17 cellular contexts compared by ENCODE assay signal in genomic region chr10:5538892-5539651, GRCh38. TPM values are rescaled to one million over a fixed set of nuclear protein-coding genes. Genes with fewer than 3 reads are reported as not detected.
DNase-seq lines count a peak whose midpoint lies in the region; ATAC-seq and TF ChIP-seq lines count a peak whose summit lies in the region.
"Had no signal": no experiment of that assay in that cellular context is flagged by ENCODE, and none has a peak within 500 bp of the region (broad histone marks: within the 10 kb centered on the region; RNA-seq: fewer than 3 reads in every experiment).

No MANE protein-coding gene starts in this region.

- no peaks in the 10 kb centered on the region for H3K79me2 ChIP-seq in mammary epithelial cell (ENCODE audit: insufficient read depth, low read length)

- peak overlapping the region; percentile 95 for H3K27ac ChIP-seq in mammary epithelial cell (ENCODE audit: insufficient read depth, low read depth, low read length)
- no peak overlapping the region for H3K27ac ChIP-seq in lower lobe of right lung
- H3K27ac ChIP-seq: tibial nerve had no signal

- H3K27ac Mint-ChIP-seq in activated T-cell treated with anti-CD3 and anti-CD28 coated beads, Interleukin-2, amount 50 U/mL, for 24 hours: no peak overlapping the region
- H3K27ac Mint-ChIP-seq in type B pancreatic cell: peak overlapping the region; percentile 23
- H3K27ac Mint-ChIP-seq: activated naive CD8-positive, alpha-beta T cell treated with anti-CD3 and anti-CD28 coated beads, Interleukin-2, amount 10 ng/mL, durations not matched to agents 7 days and 5 days had no signal

- peak overlapping the region; percentile 48 for H3K4me2 ChIP-seq in mammary epithelial cell (ENCODE audit: insufficient read depth, low read depth, low read length)

- peak overlapping the region; percentile 36 for H2AFZ ChIP-seq in mammary epithelial cell (ENCODE audit: low read depth, low read length)

- TF ChIP-seq CTCF in mammary epithelial cell (conservative IDR thresholded peaks at IDR 0.05 in 1 of 2, IDR thresholded peaks at IDR 0.05 in 1 of 2; ENCODE audit: extremely low read depth in 1 of 2, insufficient read depth in 1 of 2, low read depth in 1 of 2, low read length in 2 of 2) (no peak), lower lobe of right lung (IDR thresholded peaks at IDR 0.05) (no peak), type B pancreatic cell (conservative IDR thresholded peaks at IDR 0.05) (no peak)

- H3K4me3 ChIP-seq in mammary epithelial cell (replicated peaks in 1 of 3; ENCODE audit: insufficient read depth in 1 of 3, low read depth in 2 of 3, low read length in 3 of 3): no peak overlapping the region
- H3K4me3 ChIP-seq in lower lobe of right lung: no peak overlapping the region
- H3K4me3 ChIP-seq: tibial nerve had no signal

- H3K4me3 Mint-ChIP-seq in activated T-cell treated with anti-CD3 and anti-CD28 coated beads, Interleukin-2, amount 50 U/mL, for 24 hours: no peak overlapping the region
- no peak overlapping the region for H3K4me3 Mint-ChIP-seq in type B pancreatic cell
- H3K4me3 Mint-ChIP-seq: activated naive CD8-positive, alpha-beta T cell treated with anti-CD3 and anti-CD28 coated beads, Interleukin-2, amount 10 ng/mL, durations not matched to agents 7 days and 5 days had no signal

- ATAC-seq in lower lobe of right lung: peak in 1 of 2 donors; percentile 7
- no peak for ATAC-seq in HG02981 (IDR thresholded peaks at IDR 0.05; ENCODE audit: unreplicated experiment)

- peaks cover 2% of the 10 kb centered on the region for H3K4me1 Mint-ChIP-seq in activated T-cell treated with anti-CD3 and anti-CD28 coated beads, Interleukin-2, amount 50 U/mL, for 24 hours (ENCODE audit: low read depth)
- peaks cover 33% of the 10 kb centered on the region for H3K4me1 Mint-ChIP-seq in type B pancreatic cell (ENCODE audit: unreplicated experiment)
- H3K4me1 Mint-ChIP-seq: activated naive CD8-positive, alpha-beta T cell treated with anti-CD3 and anti-CD28 coated beads, Interleukin-2, amount 10 ng/mL, durations not matched to agents 7 days and 5 days had no signal

- peak overlapping the region; percentile 81 for H3K9ac ChIP-seq in mammary epithelial cell (ENCODE audit: insufficient read depth, low read length)

- WGBS in mammary epithelial cell (ENCODE audit: low coverage, missing lambda C conversion rate): 55% methylated on average over 19 of the region's 19 CpGs

- H4K20me1 ChIP-seq in mammary epithelial cell (ENCODE audit: insufficient read depth, low read length): no peaks in the 10 kb centered on the region

- BruUV-seq in mammary epithelial cell (replicated peaks; lab: Mats Ljungman, UMichigan): TSS peak; percentile 45

- DNase-seq in activated T-cell treated with anti-CD3 and anti-CD28 coated beads, Interleukin-2, amount 50 U/mL, for 24 hours: peak; percentile 7
- no peak for DNase-seq in activated T-cell treated with anti-CD3 and anti-CD28 coated beads, Interleukin-2, amount 50 U/mL, for 48 hours
- peak; percentile 87 for DNase-seq in mammary epithelial cell
- DNase-seq in lower lobe of right lung: peak; percentile 28
- no peak for DNase-seq in type B pancreatic cell (ENCODE audit: extremely low spot score, unreplicated experiment)
- DNase-seq in NK-92 treated with Interleukin-12 subunit alpha and Interleukin-12 subunit beta, amount 100 ng/mL, for 24 hours (lab: John Stamatoyannopoulos, UW): no peak
- DNase-seq in AG08395 (ENCODE audit: low spot score): no peak
- DNase-seq: activated naive CD8-positive, alpha-beta T cell treated with anti-CD3 and anti-CD28 coated beads, Interleukin-2, amount 10 ng/mL, durations not matched to agents 7 days and 5 days; DMS 273 treated with DMSO at 0.1 percent for 48 hours; foreskin melanocyte; NCI-H2171 treated with DMSO at 0.1 percent for 48 hours had no signal

- dilution Hi-C loops in mammary epithelial cell (cut with HindIII; ENCODE audit: low sequenced_read_pairs): loop anchor here (5.0 kb wide), 1 partner anchor 37 kb away; no protein-coding TSS in a partner anchor

- in situ Hi-C loops in mammary epithelial cell (cut with MboI; ENCODE audit: low sequenced_read_pairs in 2 of 2): loop anchor here in 1 of 2 donors (10.0 kb wide), 1 partner anchor 86 kb away; no protein-coding TSS in a partner anchor

- CTCF ChIA-PET in mammary epithelial cell (lab: Charles Lee; ENCODE audit: low non-redundant PET): interaction anchor here (0.6 to 0.7 kb wide), 2 partner anchors 8 to 56 kb away, joined by 3 to 4 read pairs; no protein-coding TSS in a partner anchor

- peaks cover 3% of the 10 kb centered on the region for H3K9me3 ChIP-seq in mammary epithelial cell (replicated peaks; ENCODE audit: insufficient read depth, low read length)
- peaks cover 8% of the 10 kb centered on the region for H3K9me3 ChIP-seq in lower lobe of right lung

- no peaks in the 10 kb centered on the region for H3K36me3 ChIP-seq in mammary epithelial cell (ENCODE audit: insufficient read depth, low read length)
- no peaks in the 10 kb centered on the region for H3K36me3 ChIP-seq in lower lobe of right lung
- H3K36me3 ChIP-seq: tibial nerve had no signal

- peaks cover 9% of the 10 kb centered on the region for H3K9me3 Mint-ChIP-seq in activated T-cell treated with anti-CD3 and anti-CD28 coated beads, Interleukin-2, amount 50 U/mL, for 24 hours
- H3K9me3 Mint-ChIP-seq in type B pancreatic cell: peaks cover 12% of the 10 kb centered on the region

- no peaks in the 10 kb centered on the region for H3K27me3 ChIP-seq in mammary epithelial cell (ENCODE audit: insufficient read depth, low read length)
- no peaks in the 10 kb centered on the region for H3K27me3 ChIP-seq in lower lobe of right lung (ENCODE audit: low read depth)
- H3K27me3 ChIP-seq: tibial nerve had no signal

- H3K36me3 Mint-ChIP-seq in activated T-cell treated with anti-CD3 and anti-CD28 coated beads, Interleukin-2, amount 50 U/mL, for 24 hours (ENCODE audit: low read depth): no peaks in the 10 kb centered on the region
- peaks cover under 1% of the 10 kb centered on the region for H3K36me3 Mint-ChIP-seq in type B pancreatic cell

- H3K27me3 Mint-ChIP-seq in activated T-cell treated with anti-CD3 and anti-CD28 coated beads, Interleukin-2, amount 50 U/mL, for 24 hours: peaks cover 3% of the 10 kb centered on the region
- no peaks in the 10 kb centered on the region for H3K27me3 Mint-ChIP-seq in type B pancreatic cell

- intact Hi-C loops in mammary epithelial cell (cut with micrococcal nuclease): loop anchor here (1.0 to 2.0 kb wide), 3 partner anchors 13 to 46 kb away; no protein-coding TSS in a partner anchor
- intact Hi-C loops in lower lobe of right lung (cut with DNase I): no loop called here

- H3K4me1 ChIP-seq in mammary epithelial cell (ENCODE audit: insufficient read depth, low read length): peaks cover 37% of the 10 kb centered on the region
- peaks cover 8% of the 10 kb centered on the region for H3K4me1 ChIP-seq in lower lobe of right lung

RNA-seq across cellular contexts. Expression of gene CALML3, which starts 14.3 kb away (rescaled TPM):
- total RNA-seq in mammary epithelial cell: 100 to 1,000 TPM; 173 to 704 TPM
- polyA plus RNA-seq in mammary epithelial cell: 42.3 TPM
- polyA minus RNA-seq in mammary epithelial cell: 6.0 TPM
- not detected for total RNA-seq in lower lobe of right lung
- total RNA-seq in type B pancreatic cell (ENCODE audit: low replicate concordance): not detected in 2 replicates
- total RNA-seq: activated CD8-positive, alpha-beta memory T cell treated with anti-CD3 and anti-CD28 coated beads for 36 hours; activated naive CD8-positive, alpha-beta T cell treated with anti-CD3 and anti-CD28 coated beads, Interleukin-2, amount 10 ng/mL, durations not matched to agents 7 days and 5 days; dermis microvascular lymphatic vessel endothelial cell; M059J; tibial nerve had no signal
- polyA plus RNA-seq: neural cell had no signal

RNA-seq across cellular contexts. Expression of gene CALML5, which starts 39.7 kb away (rescaled TPM):
- total RNA-seq in mammary epithelial cell: not detected
- 0.32 TPM for polyA plus RNA-seq in mammary epithelial cell
- not detected for polyA minus RNA-seq in mammary epithelial cell
- total RNA-seq in lower lobe of right lung: not detected
- not detected in 2 replicates for total RNA-seq in type B pancreatic cell (ENCODE audit: low replicate concordance)
- total RNA-seq: activated CD8-positive, alpha-beta memory T cell treated with anti-CD3 and anti-CD28 coated beads for 36 hours; activated naive CD8-positive, alpha-beta T cell treated with anti-CD3 and anti-CD28 coated beads, Interleukin-2, amount 10 ng/mL, durations not matched to agents 7 days and 5 days; dermis microvascular lymphatic vessel endothelial cell; M059J; tibial nerve had no signal
- polyA plus RNA-seq: neural cell had no signal

Comparison
In these comparisons a context has a peak if more than half of its experiments do, and no peak if none do; other contexts are left out.
1. DNase-seq: peak in activated T-cell treated with anti-CD3 and anti-CD28 coated beads, Interleukin-2, amount 50 U/mL, for 24 hours (single experiment), mammary epithelial cell (single experiment) and lower lobe of right lung (single experiment); none in activated T-cell treated with anti-CD3 and anti-CD28 coated beads, Interleukin-2, amount 50 U/mL, for 48 hours (0 of 2), type B pancreatic cell (single experiment), NK-92 treated with Interleukin-12 subunit alpha and Interleukin-12 subunit beta, amount 100 ng/mL, for 24 hours (single experiment) and AG08395 (single experiment).
2. RNA of gene CALML3, which starts 14.3 kb away (total RNA-seq): 173 to 704 TPM in mammary epithelial cell; not detected in type B pancreatic cell and not detected in lower lobe of right lung (single experiment); every median in the first group is over 100 times any median in the second.